Comparison of ENCODE assay signal across 9 cellular contexts in the genomic region with DNA sequence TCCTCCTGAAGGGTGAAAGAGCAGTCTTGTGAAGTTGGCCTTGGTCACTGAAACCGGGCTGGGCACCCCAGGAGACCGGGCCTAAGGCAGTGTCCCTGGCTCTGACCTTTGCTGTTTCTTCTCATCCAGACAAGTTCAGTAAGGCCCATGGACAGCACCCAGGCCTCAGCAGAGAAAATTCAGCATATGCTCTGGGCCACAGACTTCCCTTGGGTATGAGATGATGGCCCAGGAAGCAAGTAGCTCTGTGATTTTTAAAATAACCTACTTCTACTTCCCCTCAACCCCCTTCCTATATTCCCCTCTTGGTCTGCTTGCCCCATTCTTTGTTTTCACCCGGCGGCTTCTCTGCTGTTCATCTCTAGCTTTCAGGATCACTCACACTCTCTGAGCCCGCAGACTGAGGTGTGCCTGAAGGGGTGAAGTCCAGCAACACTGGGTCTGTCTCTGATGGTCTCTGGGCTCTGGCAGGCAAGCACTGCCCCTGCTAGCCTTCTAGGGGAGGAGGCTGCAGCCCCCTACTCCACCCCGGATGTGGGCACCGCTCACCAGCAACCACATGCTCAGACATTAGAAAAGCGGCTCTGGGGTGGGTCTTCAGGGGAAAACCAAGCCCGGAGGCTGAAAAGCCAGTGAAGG. TPM values are rescaled to one million over a fixed set of nuclear protein-coding genes. Genes with fewer than 3 reads are reported as not detected.
A peak's percentile ranks its signal among the peaks of the same experiment; 100 is the strongest.
DNase-seq lines count a peak whose midpoint lies in the region; ATAC-seq and TF ChIP-seq lines count a peak whose summit lies in the region.
"Had no signal": no experiment of that assay in that cellular context is flagged by ENCODE, and none has a peak within 500 bp of the region (broad histone marks: within the 10 kb centered on the region; RNA-seq: fewer than 3 reads in every experiment).

No MANE protein-coding gene starts in this region.

- peaks cover 19% of the 10 kb centered on the region for H3K27me3 Mint-ChIP-seq in progenitor cell of endocrine pancreas

- TF ChIP-seq CTCF in progenitor cell of endocrine pancreas (IDR thresholded peaks at IDR 0.05; ENCODE audit: unreplicated experiment) = no peak

- no peaks in the 10 kb centered on the region for H3K9me3 Mint-ChIP-seq in progenitor cell of endocrine pancreas (ENCODE audit: low read depth)

- no peak overlapping the region for H3K27ac Mint-ChIP-seq in progenitor cell of endocrine pancreas

- peak overlapping the region; percentile 59 for H3K27ac ChIP-seq in effector memory CD4-positive, alpha-beta T cell (ENCODE audit: insufficient read depth, low read length, poor library complexity, severe bottlenecking)

- no peaks in the 10 kb centered on the region for H3K27me3 ChIP-seq in effector memory CD4-positive, alpha-beta T cell (replicated peaks; ENCODE audit: control insufficient read depth, insufficient read depth, low read length, poor library complexity, severe bottlenecking)

- ATAC-seq in GM18499 (IDR thresholded peaks at IDR 0.05; ENCODE audit: insufficient read depth, unreplicated experiment) (peak; percentile 42), GM19395 (IDR thresholded peaks at IDR 0.05; ENCODE audit: unreplicated experiment) (peak; percentile 62), HG03108 (IDR thresholded peaks at IDR 0.05; ENCODE audit: unreplicated experiment) (peak; percentile 37), left lobe of liver (no peak)
- ATAC-seq: HCT116 had no signal

- H3K9me3 ChIP-seq in effector memory CD4-positive, alpha-beta T cell (ENCODE audit: control insufficient read depth, low read length) = no peaks in the 10 kb centered on the region

- H3K36me3 ChIP-seq in effector memory CD4-positive, alpha-beta T cell (ENCODE audit: control insufficient read depth, insufficient read depth, low read length) = no peaks in the 10 kb centered on the region

- peaks cover 42% of the 10 kb centered on the region for H3K4me1 ChIP-seq in effector memory CD4-positive, alpha-beta T cell (ENCODE audit: control insufficient read depth, insufficient read depth, low read length, poor library complexity, severe bottlenecking)

- H3K4me1 Mint-ChIP-seq in progenitor cell of endocrine pancreas (ENCODE audit: low read depth) = no peaks in the 10 kb centered on the region

- peak in 1 of 3 donors; percentile 37 for DNase-seq in effector memory CD4-positive, alpha-beta T cell
- no peak for DNase-seq in left lobe of liver (ENCODE audit: low spot score)
- DNase-seq in progenitor cell of endocrine pancreas (ENCODE audit: low spot score, unreplicated experiment) = no peak
- no peak for DNase-seq in NCI-H146 (lab: John Stamatoyannopoulos, UW)
- DNase-seq in AML-193 (lab: John Stamatoyannopoulos, UW) = no peak

- H3K4me3 Mint-ChIP-seq in progenitor cell of endocrine pancreas (ENCODE audit: low read depth) = no peak overlapping the region

- peak overlapping the region; percentile 30 for H3K4me3 ChIP-seq in effector memory CD4-positive, alpha-beta T cell (ENCODE audit: insufficient read depth, low read depth, low read length, poor library complexity, severe bottlenecking)

- H3K36me3 Mint-ChIP-seq in progenitor cell of endocrine pancreas (ENCODE audit: insufficient read depth) = peaks cover 3% of the 10 kb centered on the region

RNA-seq across cellular contexts. Expression of a gene that starts 2.9 kb away (rescaled TPM):
- total RNA-seq in left lobe of liver (not detected), progenitor cell of endocrine pancreas (not detected in 2 replicates)

RNA-seq across cellular contexts. Expression of a gene that starts 24.8 kb away (rescaled TPM):
- total RNA-seq in left lobe of liver = 0.45 TPM
- 82.9 and 84.2 TPM in 2 replicates for total RNA-seq in progenitor cell of endocrine pancreas

Comparison
In these comparisons a context has a peak if more than half of its experiments do, and no peak if none do; other contexts are left out.
1. RNA of a gene that starts 24.8 kb away (total RNA-seq): 82.9 to 84.2 TPM in progenitor cell of endocrine pancreas; 0.45 TPM in left lobe of liver (single experiment); every median in the first group is over 10 times any median in the second.